ENCODE assay signal across 1 cellular context in genomic region chr19:48332662-48333466, GRCh38.
A peak's percentile ranks its signal among the peaks of the same experiment; 100 is the strongest.
TF ChIP-seq lines count a peak whose summit lies in the region.

No MANE protein-coding gene starts in this region.

TF ChIP-seq in K562, 482 proteins besides CTCF, POLR2A, EP300 and RAD21 (continued from another document and continues in another):
- TF ChIP-seq SLC30A9 (CRISPR knock-in tag; IDR thresholded peaks at IDR 0.05) (no peak), RBM22 (IDR thresholded peaks at IDR 0.05; ENCODE audit: low read depth, low read length, poor library complexity, severe bottlenecking) (no peak), HES1 (IDR thresholded peaks at IDR 0.05; ENCODE audit: low read depth) (0 out of 2 replicates have a peak, but pooled peaks have one; percentile 9), GATAD2A (IDR thresholded peaks at IDR 0.05) (peak; percentile 72; the same call in 1 of the 2 replicates), ZNF584 (CRISPR knock-in tag; IDR thresholded peaks at IDR 0.05; ENCODE audit: low read depth) (no peak), POLR2H (tag; IDR thresholded peaks at IDR 0.05; ENCODE audit: low read depth) (peak; percentile 72), USF1 (CRISPR knock-in tag; IDR thresholded peaks at IDR 0.05) (peak; percentile 17), RBM25 (IDR thresholded peaks at IDR 0.05; ENCODE audit: low read depth, low read length, severe bottlenecking) (peak; percentile 62), CHD1 (IDR thresholded peaks at IDR 0.05; ENCODE audit: low read length) (no peak), RNF2 (IDR thresholded peaks at IDR 0.05) (no peak), SIN3A (IDR thresholded peaks at IDR 0.05; ENCODE audit: borderline replicate concordance in 2 of 2, control insufficient read depth in 1 of 2, low read depth in 2 of 2, low read length in 2 of 2) (peak; percentile 66 to 69; a peak in 1 of 4 replicates), GTF2B (IDR thresholded peaks at IDR 0.05; ENCODE audit: extremely low read depth, insufficient read length) (no peak), ZBTB7A (IDR thresholded peaks at IDR 0.05; ENCODE audit: borderline replicate concordance, control insufficient read depth, low read depth, low read length) (peak; percentile 33; the same call in 1 of the 2 replicates), TAF9B (IDR thresholded peaks at IDR 0.05; ENCODE audit: partially characterized antibody) (peak; percentile 86), ZBTB34 (CRISPR knock-in tag; IDR thresholded peaks at IDR 0.05) (no peak), MLLT1 (IDR thresholded peaks at IDR 0.05) (0 out of 4 replicates have a peak, but pooled peaks of 1 of the 2 experiments have one; percentile 37), PYGO2 (tag; IDR thresholded peaks at IDR 0.05) (no peak), HDAC1 (IDR thresholded peaks at IDR 0.05) (peak in 1 of 2 experiments; percentile 70; a peak in 2 of 4 replicates), EWSR1 (IDR thresholded peaks at IDR 0.05; ENCODE audit: borderline replicate concordance, low read depth, partially characterized antibody) (no peak), CBFB (CRISPR knock-in tag; IDR thresholded peaks at IDR 0.05) (no peak), ZNF133 (CRISPR knock-in tag; IDR thresholded peaks at IDR 0.05) (no peak), ATF1 (CRISPR knock-in tag; IDR thresholded peaks at IDR 0.05) (no peak), ATF1 (tag; IDR thresholded peaks at IDR 0.05) (peak; percentile 75), MXI1 (IDR thresholded peaks at IDR 0.05; ENCODE audit: low read depth, low read length) (no peak), ZNF609 (CRISPR knock-in tag; IDR thresholded peaks at IDR 0.05; ENCODE audit: borderline replicate concordance) (no peak), KDM1A (IDR thresholded peaks at IDR 0.05) (no peak; a peak in 1 of 4 replicates), E2F5 (CRISPR knock-in tag; IDR thresholded peaks at IDR 0.05) (no peak), ZNF146 (CRISPR knock-in tag; IDR thresholded peaks at IDR 0.05; ENCODE audit: unreplicated experiment) (no peak), GTF3C2 (IDR thresholded peaks at IDR 0.05; ENCODE audit: borderline replicate concordance, extremely low read depth, insufficient read length) (no peak), BRF1 (IDR thresholded peaks at IDR 0.05; ENCODE audit: borderline replicate concordance, extremely low read depth, insufficient read length) (no peak), NR1H2 (CRISPR knock-in tag; IDR thresholded peaks at IDR 0.05) (no peak), CBX5 (IDR thresholded peaks at IDR 0.05; ENCODE audit: borderline replicate concordance, low read depth) (no peak), CREM (IDR thresholded peaks at IDR 0.05; ENCODE audit: low read depth) (peak; percentile 63), CCAR2 (IDR thresholded peaks at IDR 0.05; ENCODE audit: low read depth, low read length) (no peak), NFIX (CRISPR knock-in tag; IDR thresholded peaks at IDR 0.05; ENCODE audit: low read depth) (peak; percentile 68), KAT7 (CRISPR knock-in tag; IDR thresholded peaks at IDR 0.05; ENCODE audit: borderline replicate concordance) (no peak), ZBTB1 (CRISPR knock-in tag; IDR thresholded peaks at IDR 0.05; ENCODE audit: borderline replicate concordance, low read depth) (no peak), RCOR1 (IDR thresholded peaks at IDR 0.05; ENCODE audit: borderline replicate concordance in 1 of 2, low read depth in 2 of 2, low read length in 2 of 2) (peak in 1 of 2 experiments; percentile 42; a peak in 2 of 4 replicates), FOSL1 (tag; conservative IDR thresholded peaks at IDR 0.05) (0 out of 2 replicates have a peak, but pooled peaks have one; percentile 9), JUND (IDR thresholded peaks at IDR 0.05; ENCODE audit: borderline replicate concordance, low read depth, low read length) (0 out of 2 replicates have a peak, but pooled peaks have one; percentile 35), JUND (tag; IDR thresholded peaks at IDR 0.05; ENCODE audit: borderline replicate concordance, low read depth, low read length) (peak; percentile 64; the same call in 1 of the 3 replicates), MTA3 (IDR thresholded peaks at IDR 0.05; ENCODE audit: borderline replicate concordance) (peak; percentile 11; the same call in 1 of the 2 replicates), SP2 (IDR thresholded peaks at IDR 0.05; ENCODE audit: extremely low read depth, low read depth, low read length, poor library complexity, severe bottlenecking) (peak; percentile 48), MAFF (IDR thresholded peaks at IDR 0.05; ENCODE audit: low read length) (peak; percentile 33; the same call in 1 of the 2 replicates), CGGBP1 (CRISPR knock-in tag; IDR thresholded peaks at IDR 0.05) (no peak), SMAD1 (IDR thresholded peaks at IDR 0.05; ENCODE audit: low read depth, low read length, partially characterized antibody) (peak; percentile 91), NFXL1 (CRISPR knock-in tag; IDR thresholded peaks at IDR 0.05) (no peak), TCF7L2 (IDR thresholded peaks at IDR 0.05; ENCODE audit: low read depth, low read length) (no peak), ZNF316 (IDR thresholded peaks at IDR 0.05) (peak; percentile 60), SRSF7 (optimal IDR thresholded peaks at IDR 0.05; ENCODE audit: low read depth, low read length) (no peak), VEZF1 (CRISPR knock-in tag; IDR thresholded peaks at IDR 0.05) (no peak; the same call in 1 of the 2 replicates)
